8 cellular contexts compared by ENCODE assay signal in the genomic region with DNA sequence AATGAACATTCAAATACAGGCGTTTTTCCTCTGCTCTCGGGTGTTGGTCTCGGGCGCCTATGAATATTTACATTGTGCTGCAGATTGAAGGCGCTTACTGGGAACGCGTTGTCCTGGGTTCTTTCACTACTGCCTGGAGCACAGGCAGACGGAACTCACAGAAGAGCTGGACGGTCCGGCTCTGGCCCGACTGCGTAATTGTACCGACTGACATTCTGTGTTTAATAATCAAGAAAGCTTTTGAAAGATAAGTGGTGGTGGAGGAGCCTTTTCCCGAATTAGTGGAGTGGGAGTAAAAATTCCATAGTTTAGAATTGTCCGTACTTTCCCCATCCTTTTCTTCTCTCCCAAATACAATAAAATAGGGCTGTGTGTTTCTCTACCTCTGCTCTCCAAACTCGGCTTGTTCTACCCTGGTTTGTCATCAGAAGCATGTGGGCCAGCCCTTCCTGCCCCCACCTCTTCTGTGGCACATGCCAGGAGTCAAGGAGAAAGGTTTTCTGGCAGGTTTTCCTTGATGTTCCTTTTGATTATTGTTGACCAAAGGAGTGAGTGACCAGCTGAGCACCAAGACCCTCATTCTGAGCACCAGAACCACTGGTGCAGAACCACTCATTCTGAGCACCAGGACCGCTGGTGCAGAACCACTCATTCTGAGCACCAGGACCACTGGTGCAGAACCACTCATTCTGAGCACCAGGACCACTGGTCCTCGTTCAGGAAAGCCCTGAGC. TPM values are rescaled to one million over a fixed set of nuclear protein-coding genes. Genes with fewer than 3 reads are reported as not detected.
DNase-seq lines count a peak whose midpoint lies in the region; ATAC-seq and TF ChIP-seq lines count a peak whose summit lies in the region.

No MANE protein-coding gene starts in this region.

- no peak overlapping the region for H2AFZ ChIP-seq in osteoblast (ENCODE audit: low read length)

- no peaks in the 10 kb centered on the region for H3K9me3 ChIP-seq in osteoblast (ENCODE audit: low read depth, low read length)

- H3K4me1 ChIP-seq in osteoblast (ENCODE audit: insufficient read depth, low read length): no peaks in the 10 kb centered on the region

- TF ChIP-seq CTCF in epithelial cell of proximal tubule (conservative IDR thresholded peaks at IDR 0.05; ENCODE audit: low read depth, low read length) (no peak), osteoblast (IDR thresholded peaks at IDR 0.05; ENCODE audit: extremely low read depth, low read depth, low read length) (no peak)

- H3K27me3 ChIP-seq in osteoblast (ENCODE audit: insufficient read depth, low read length): peaks cover 71% of the 10 kb centered on the region

- no peak for ATAC-seq in HG02798 (IDR thresholded peaks at IDR 0.05; ENCODE audit: poor library complexity, unreplicated experiment)
- no peak for ATAC-seq in GM21390 (IDR thresholded peaks at IDR 0.05; ENCODE audit: unreplicated experiment)

- no peaks in the 10 kb centered on the region for H3K79me2 ChIP-seq in osteoblast (ENCODE audit: insufficient read depth, low read length)

- peak overlapping the region; percentile 68 for H3K4me3 ChIP-seq in epithelial cell of proximal tubule (ENCODE audit: low read depth, low read length)
- H3K4me3 ChIP-seq in osteoblast (ENCODE audit: insufficient read depth, low read length): peak overlapping the region; percentile 64

- no peaks in the 10 kb centered on the region for H3K36me3 ChIP-seq in osteoblast (ENCODE audit: insufficient read depth, low read length)

- peak; percentile 18 for DNase-seq in COLO668 (lab: John Stamatoyannopoulos, UW; ENCODE audit: unreplicated experiment)
- DNase-seq in NCI-H526 treated with DMSO at 0.1 percent for 48 hours (lab: John Stamatoyannopoulos, UW): peak; percentile 32
- no peak for DNase-seq in epithelial cell of proximal tubule (ENCODE audit: low read depth)
- no peak for DNase-seq in osteoblast (ENCODE audit: insufficient read length, low spot score, missing footprints)
- no peak for DNase-seq in DMS114 treated with DMSO at 0.1 percent for 48 hours (lab: John Stamatoyannopoulos, UW; ENCODE audit: unreplicated experiment)
- no peak for DNase-seq in activated gamma-delta T cell (lab: John Stamatoyannopoulos, UW)

- no peak overlapping the region for H3K27ac ChIP-seq in osteoblast (ENCODE audit: low read depth, low read length)

- peak overlapping the region; percentile 72 for H3K4me2 ChIP-seq in osteoblast (ENCODE audit: insufficient read depth, low read length)

- H4K20me1 ChIP-seq in osteoblast (ENCODE audit: insufficient read depth, low read length): no peaks in the 10 kb centered on the region

RNA-seq across cellular contexts. Expression of gene FHDC1, which starts 2.3 kb away (rescaled TPM):
- total RNA-seq in epithelial cell of proximal tubule (0.72 and 2.1 TPM in 2 replicates), osteoblast (0.29 and 0.36 TPM in 2 replicates)

Comparison
In these comparisons a context has a peak if more than half of its experiments do, and no peak if none do; other contexts are left out.
1. DNase-seq: peak in COLO668 (single experiment) and NCI-H526 treated with DMSO at 0.1 percent for 48 hours (single experiment); none in epithelial cell of proximal tubule (single experiment), osteoblast (single experiment), DMS114 treated with DMSO at 0.1 percent for 48 hours (single experiment) and activated gamma-delta T cell (single experiment).